In genomic region chr4:67580577-67580976, GRCh38 we compare ENCODE assay signal across 14 cellular contexts. TPM values are rescaled to one million over a fixed set of nuclear protein-coding genes. Genes with fewer than 3 reads are reported as not detected.
DNase-seq lines count a peak whose midpoint lies in the region; ATAC-seq, FAIRE-seq and TF ChIP-seq lines count a peak whose summit lies in the region.
"Had no signal": no experiment of that assay in that cellular context is flagged by ENCODE, and none has a peak within 500 bp of the region (broad histone marks: within the 10 kb centered on the region; RNA-seq: fewer than 3 reads in every experiment).

No MANE protein-coding gene starts in this region.

- no peak overlapping the region for H3K4me2 ChIP-seq in osteoblast (ENCODE audit: insufficient read depth, low read length)

- no peaks in the 10 kb centered on the region for H3K27me3 Mint-ChIP-seq in CD4-positive, alpha-beta T cell
- H3K27me3 Mint-ChIP-seq in activated CD4-positive, alpha-beta memory T cell treated with anti-CD3 and anti-CD28 coated beads, Interleukin-2, amount 10 ng/mL, durations not matched to agents 7 days and 5 days: no peaks in the 10 kb centered on the region
- peaks cover 23% of the 10 kb centered on the region for H3K27me3 Mint-ChIP-seq in osteocyte (ENCODE audit: unreplicated experiment)

- no peaks in the 10 kb centered on the region for H3K27me3 ChIP-seq in CD4-positive, alpha-beta T cell (ENCODE audit: control insufficient read depth, insufficient read depth, low read length)
- H3K27me3 ChIP-seq in osteoblast (ENCODE audit: insufficient read depth, low read length): no peaks in the 10 kb centered on the region
- H3K27me3 ChIP-seq: tibial nerve had no signal

- POLR2A ChIA-PET in CD4-positive, alpha-beta T cell (lab: Charles Lee): interaction anchor here (1.3 to 2.5 kb wide), 2 partner anchors 11 to 35 kb away, joined by 6 to 21 read pairs; partner anchors contain the start of gene CENPC
- POLR2A ChIA-PET in activated CD4-positive, alpha-beta memory T cell treated with anti-CD3 and anti-CD28 coated beads, Interleukin-2, amount 10 ng/mL, durations not matched to agents 7 days and 5 days (lab: Charles Lee): interaction anchor here (1.6 kb wide), 1 partner anchor 36 kb away, joined by 4 read pairs; no protein-coding TSS in a partner anchor

- no peak for ATAC-seq in CD4-positive, alpha-beta T cell (ENCODE audit: poor library complexity)
- ATAC-seq in GM18870 (IDR thresholded peaks at IDR 0.05; ENCODE audit: unreplicated experiment) (peak; percentile 54), HG02763 (IDR thresholded peaks at IDR 0.05; ENCODE audit: unreplicated experiment) (peak; percentile 24)
- ATAC-seq: sciatic nerve had no signal

- no peak for TF ChIP-seq POLR2A in H54 (IDR thresholded peaks at IDR 0.05; ENCODE audit: low read depth, low read length)

- peaks cover 3% of the 10 kb centered on the region for H3K36me3 Mint-ChIP-seq in CD4-positive, alpha-beta T cell (ENCODE audit: low read depth)
- peaks cover 51% of the 10 kb centered on the region for H3K36me3 Mint-ChIP-seq in activated CD4-positive, alpha-beta memory T cell treated with anti-CD3 and anti-CD28 coated beads, Interleukin-2, amount 10 ng/mL, durations not matched to agents 7 days and 5 days (ENCODE audit: low read depth)
- H3K36me3 Mint-ChIP-seq in osteocyte (ENCODE audit: unreplicated experiment): no peaks in the 10 kb centered on the region

- peak overlapping the region; percentile 75 for H3K27ac Mint-ChIP-seq in CD4-positive, alpha-beta T cell
- H3K27ac Mint-ChIP-seq in activated CD4-positive, alpha-beta memory T cell treated with anti-CD3 and anti-CD28 coated beads, Interleukin-2, amount 10 ng/mL, durations not matched to agents 7 days and 5 days: peak overlapping the region; percentile 23
- no peak overlapping the region for H3K27ac Mint-ChIP-seq in osteocyte (ENCODE audit: unreplicated experiment)

- H4K20me1 ChIP-seq in osteoblast (ENCODE audit: insufficient read depth, low read length): no peaks in the 10 kb centered on the region

- no peaks in the 10 kb centered on the region for H3K36me3 ChIP-seq in osteoblast (ENCODE audit: insufficient read depth, low read length)
- H3K36me3 ChIP-seq: tibial nerve had no signal

- H3K4me3 Mint-ChIP-seq in CD4-positive, alpha-beta T cell: no peak overlapping the region
- H3K4me3 Mint-ChIP-seq in activated CD4-positive, alpha-beta memory T cell treated with anti-CD3 and anti-CD28 coated beads, Interleukin-2, amount 10 ng/mL, durations not matched to agents 7 days and 5 days: no peak overlapping the region
- no peak overlapping the region for H3K4me3 Mint-ChIP-seq in osteocyte (ENCODE audit: unreplicated experiment)

- no peak for TF ChIP-seq CTCF in CD4-positive, alpha-beta T cell (IDR thresholded peaks at IDR 0.05)
- TF ChIP-seq CTCF in osteocyte (IDR thresholded peaks at IDR 0.05) (no peak), osteoblast (IDR thresholded peaks at IDR 0.05; ENCODE audit: extremely low read depth, low read depth, low read length) (no peak)

- H3K4me1 ChIP-seq in osteoblast (ENCODE audit: insufficient read depth, low read length): no peaks in the 10 kb centered on the region
- H3K4me1 ChIP-seq: tibial nerve had no signal

- no peak overlapping the region for H3K4me3 ChIP-seq in osteoblast (ENCODE audit: insufficient read depth, low read length)
- H3K4me3 ChIP-seq: tibial nerve had no signal

- H3K9me3 ChIP-seq in CD4-positive, alpha-beta T cell (ENCODE audit: control insufficient read depth, low read length): no peaks in the 10 kb centered on the region
- H3K9me3 ChIP-seq in osteoblast (ENCODE audit: low read depth, low read length): no peaks in the 10 kb centered on the region
- H3K9me3 ChIP-seq: tibial nerve had no signal

- CTCF ChIA-PET in CD4-positive, alpha-beta T cell (lab: Charles Lee): interaction anchor here (0.6 kb wide), 1 partner anchor 17 kb away, joined by 3 read pairs; no protein-coding TSS in a partner anchor
- CTCF ChIA-PET in activated CD4-positive, alpha-beta memory T cell treated with anti-CD3 and anti-CD28 coated beads, Interleukin-2, amount 10 ng/mL, durations not matched to agents 7 days and 5 days (lab: Charles Lee): interaction anchor here (1.0 to 1.3 kb wide), 2 partner anchors 13 to 166 kb away, joined by 3 read pairs; no protein-coding TSS in a partner anchor

- H3K79me2 ChIP-seq in osteoblast (ENCODE audit: insufficient read depth, low read length): no peaks in the 10 kb centered on the region

- H3K9me3 Mint-ChIP-seq in CD4-positive, alpha-beta T cell: no peaks in the 10 kb centered on the region
- H3K9me3 Mint-ChIP-seq in activated CD4-positive, alpha-beta memory T cell treated with anti-CD3 and anti-CD28 coated beads, Interleukin-2, amount 10 ng/mL, durations not matched to agents 7 days and 5 days: no peaks in the 10 kb centered on the region
- no peaks in the 10 kb centered on the region for H3K9me3 Mint-ChIP-seq in osteocyte (ENCODE audit: unreplicated experiment)

- no peak for FAIRE-seq in H54 (lab: Jason Lieb, UNC)
- FAIRE-seq: colon, RCC 7860 had no signal

- no peak for DNase-seq in CD4-positive, alpha-beta T cell
- no peak for DNase-seq in activated CD4-positive, alpha-beta memory T cell treated with anti-CD3 and anti-CD28 coated beads, Interleukin-2, amount 10 ng/mL, durations not matched to agents 7 days and 5 days
- DNase-seq in H54 (ENCODE audit: insufficient read length, low spot score): no peak
- no peak for DNase-seq in NCI-H345 treated with DMSO at 0.1 percent for 48 hours (lab: John Stamatoyannopoulos, UW; ENCODE audit: unreplicated experiment)
- DNase-seq in osteocyte (ENCODE audit: extremely low spot score, unreplicated experiment): no peak
- DNase-seq in osteoblast (ENCODE audit: insufficient read length, low spot score, missing footprints): no peak
- DNase-seq: activated gamma-delta T cell, NCI-H2171 treated with DMSO at 0.1 percent for 48 hours had no signal

- no peak overlapping the region for H3K27ac ChIP-seq in CD4-positive, alpha-beta T cell (ENCODE audit: low read depth, low read length)
- H3K27ac ChIP-seq in osteoblast (ENCODE audit: low read depth, low read length): no peak overlapping the region
- H3K27ac ChIP-seq: tibial nerve had no signal

- H3K4me1 Mint-ChIP-seq in CD4-positive, alpha-beta T cell (ENCODE audit: low read depth): peaks cover 55% of the 10 kb centered on the region
- peaks cover 26% of the 10 kb centered on the region for H3K4me1 Mint-ChIP-seq in activated CD4-positive, alpha-beta memory T cell treated with anti-CD3 and anti-CD28 coated beads, Interleukin-2, amount 10 ng/mL, durations not matched to agents 7 days and 5 days
- H3K4me1 Mint-ChIP-seq in osteocyte (ENCODE audit: unreplicated experiment): no peaks in the 10 kb centered on the region

- intact Hi-C loops in CD4-positive, alpha-beta T cell (cut with DNase I, micrococcal nuclease): loop anchor here in 1 of 2 experiments (2.0 to 5.0 kb wide), 2 partner anchors 20 to 33 kb away; partner anchors contain the start of gene CENPC

- no peak overlapping the region for H2AFZ ChIP-seq in osteoblast (ENCODE audit: low read length)

RNA-seq across cellular contexts. Expression of gene STAP1, which starts 22.1 kb away (rescaled TPM):
- 1 to 10 TPM; 2.7 to 3.6 TPM for total RNA-seq in CD4-positive, alpha-beta T cell
- 10 to 100 TPM; 29.5 to 30.9 TPM for total RNA-seq in activated CD4-positive, alpha-beta memory T cell treated with anti-CD3 and anti-CD28 coated beads, Interleukin-2, amount 10 ng/mL, durations not matched to agents 7 days and 5 days
- total RNA-seq in osteocyte: not detected in 2 replicates
- not detected in 2 replicates for total RNA-seq in osteoblast

RNA-seq across cellular contexts. Expression of gene CENPC, which starts 35.3 kb away (rescaled TPM):
- 100 to 1,000 TPM; 115 to 116 TPM for total RNA-seq in CD4-positive, alpha-beta T cell
- total RNA-seq in activated CD4-positive, alpha-beta memory T cell treated with anti-CD3 and anti-CD28 coated beads, Interleukin-2, amount 10 ng/mL, durations not matched to agents 7 days and 5 days: 10 to 100 TPM; 36.4 to 36.7 TPM
- 15.8 and 19.6 TPM in 2 replicates for total RNA-seq in osteocyte
- 19.9 and 23.3 TPM in 2 replicates for total RNA-seq in osteoblast

Comparison
In these comparisons a context has a peak if more than half of its experiments do, and no peak if none do; other contexts are left out.
1. RNA of gene STAP1, which starts 22.1 kb away (total RNA-seq): 29.5 to 30.9 TPM in activated CD4-positive, alpha-beta memory T cell treated with anti-CD3 and anti-CD28 coated beads, Interleukin-2, amount 10 ng/mL, durations not matched to agents 7 days and 5 days; 2.7 to 3.6 TPM in CD4-positive, alpha-beta T cell, not detected in osteocyte and not detected in osteoblast; every median in the first group is over 4 times any median in the second.